Comparison of ENCODE assay signal across 8 cellular contexts in the genomic region with DNA sequence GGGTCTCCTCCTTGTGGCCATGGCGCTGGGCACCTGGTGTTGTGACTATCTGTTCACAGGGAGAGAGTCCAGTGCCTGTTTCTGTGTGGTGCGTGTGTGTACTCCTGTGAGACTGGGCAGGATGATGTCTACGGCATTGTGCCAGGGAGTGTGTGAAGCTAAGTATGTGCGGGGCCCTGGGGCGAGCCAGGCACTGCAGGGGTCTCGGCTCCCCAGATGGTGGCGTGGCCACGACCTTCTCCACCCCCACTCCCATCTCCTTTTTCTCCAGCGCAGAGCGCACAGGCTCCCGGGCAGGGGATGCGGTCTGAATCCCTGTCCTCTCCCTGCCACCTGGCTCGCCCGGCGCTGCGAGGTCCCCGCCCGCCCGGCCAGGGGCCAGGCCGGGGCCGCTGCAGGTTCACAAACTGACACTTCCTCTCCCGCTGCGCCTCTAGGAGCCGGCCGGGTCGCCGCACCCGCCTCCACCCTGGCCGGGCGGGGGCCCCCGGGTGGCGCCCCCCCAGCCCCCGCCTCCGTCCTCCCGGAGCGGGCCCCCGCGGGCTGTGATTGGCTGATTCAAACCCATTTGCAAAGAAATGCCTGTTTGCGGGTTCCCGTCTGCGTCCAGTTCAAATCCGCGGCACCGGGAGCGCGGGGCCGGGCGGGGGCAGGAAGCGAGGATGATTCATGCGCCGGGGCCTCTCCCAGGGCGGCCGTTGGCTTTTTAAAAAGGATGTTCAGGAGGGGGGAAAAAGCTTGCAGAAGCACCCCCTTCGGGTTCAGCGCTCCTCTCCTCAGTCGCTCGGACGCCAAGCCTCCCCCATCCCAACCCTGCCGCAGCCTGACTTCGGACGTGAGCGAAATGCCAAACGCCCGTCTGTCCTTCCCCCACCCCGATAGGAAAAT. TPM values are rescaled to one million over a fixed set of nuclear protein-coding genes. Genes with fewer than 3 reads are reported as not detected.
DNase-seq lines count a peak whose midpoint lies in the region; ATAC-seq, FAIRE-seq and TF ChIP-seq lines count a peak whose summit lies in the region.

No MANE protein-coding gene starts in this region.

- no peak for FAIRE-seq in pancreas (lab: Jason Lieb, UNC)

- intact Hi-C loops in Right ventricle myocardium inferior (cut with DNase I): no loop called here
- intact Hi-C loops in pancreas (cut with DNase I): loop anchor here in 1 of 3 donors (10.0 kb wide), 1 partner anchor 49 kb away; the partner anchor contains the start of gene TRAF1
- intact Hi-C loops in tibial artery (cut with DNase I; ENCODE audit: low total_unique reads): loop anchor here (5.0 kb wide), 1 partner anchor 61 kb away; no protein-coding TSS in a partner anchor

- DNase-seq in GM03348 (ENCODE audit: low spot score) (peak; percentile 93), HAP-1 (ENCODE audit: low spot score in 2 of 2) (peak; percentile 72 to 91), MG63 (peak; percentile 96), SK-N-MC (ENCODE audit: low read depth, low spot score) (no peak), Right ventricle myocardium inferior (ENCODE audit: missing footprints) (peak; percentile 93), pancreas (peak; percentile 46 to 84 (median 70)), tibial artery (peak; percentile 87 to 95)
- peak; percentile 85 to 94 for DNase-seq in activated naive CD4-positive, alpha-beta T cell treated with anti-CD3 and anti-CD28 coated beads, Interleukin-2, amount 50 U/mL, for 72 hours (ENCODE audit: low spot score in 2 of 2)

- H3K4me1 ChIP-seq in HAP-1 (peaks cover 30% of the 10 kb centered on the region), pancreas (no peaks in the 10 kb centered on the region), tibial artery (peaks cover 0 to 17% (median 6%) of the 10 kb centered on the region in 4 donors)

- H3K9ac ChIP-seq in SK-N-MC (ENCODE audit: insufficient read length): peak overlapping the region; percentile 85

- in situ Hi-C loops in HAP-1 (cut with MboI; ENCODE audit: low sequenced_read_pairs): no loop called here

- no peaks in the 10 kb centered on the region for H3K9me3 ChIP-seq in HAP-1
- no peaks in the 10 kb centered on the region for H3K9me3 ChIP-seq in MG63
- no peaks in the 10 kb centered on the region for H3K9me3 ChIP-seq in SK-N-MC (ENCODE audit: low read depth, low read length)
- H3K9me3 ChIP-seq in pancreas: no peaks in the 10 kb centered on the region
- H3K9me3 ChIP-seq in tibial artery: no peaks in the 10 kb centered on the region

- H3K9me3 Mint-ChIP-seq in activated naive CD4-positive, alpha-beta T cell treated with anti-CD3 and anti-CD28 coated beads, Interleukin-2, amount 50 U/mL, for 72 hours: peaks cover 0 to 3% of the 10 kb centered on the region in 2 donors

- H3K4me3 ChIP-seq in HAP-1 (peak overlapping the region; percentile 75), MG63 (peak overlapping the region; percentile 74), SK-N-MC (peak overlapping the region; percentile 89), pancreas (peak overlapping the region; percentile 39 to 69 (median 48)), tibial artery (peak overlapping the region; percentile 64 to 90)

- WGBS in pancreas, 2 donors: 1 to 2% methylated on average over 60 to 65 of the region's 65 CpGs

- H3K27me3 ChIP-seq in HAP-1 (ENCODE audit: low read depth): no peaks in the 10 kb centered on the region
- H3K27me3 ChIP-seq in MG63: no peaks in the 10 kb centered on the region
- no peaks in the 10 kb centered on the region for H3K27me3 ChIP-seq in pancreas
- no peaks in the 10 kb centered on the region for H3K27me3 ChIP-seq in tibial artery

- H3K36me3 Mint-ChIP-seq in activated naive CD4-positive, alpha-beta T cell treated with anti-CD3 and anti-CD28 coated beads, Interleukin-2, amount 50 U/mL, for 72 hours: peaks cover 57 to 69% of the 10 kb centered on the region in 2 donors

- TF ChIP-seq CTCF in pancreas (IDR thresholded peaks at IDR 0.05) (no peak), tibial artery (IDR thresholded peaks at IDR 0.05) (no peak)

- ATAC-seq in activated naive CD4-positive, alpha-beta T cell treated with anti-CD3 and anti-CD28 coated beads, Interleukin-2, amount 50 U/mL, for 72 hours: peak; percentile 69
- ATAC-seq in Right ventricle myocardium inferior (peak; percentile 82), pancreas (peak; percentile 76 to 83 (median 81))

- H3K36me3 ChIP-seq in HAP-1 (replicated peaks) (peaks cover 29% of the 10 kb centered on the region), MG63 (peaks cover 39% of the 10 kb centered on the region), SK-N-MC (ENCODE audit: insufficient read depth, low read length) (peaks cover 9% of the 10 kb centered on the region; the same call in 1 of the 2 replicates), pancreas (no peaks in the 10 kb centered on the region), tibial artery (peaks cover 7 to 28% (median 18%) of the 10 kb centered on the region in 3 donors)

- H3K27ac Mint-ChIP-seq in activated naive CD4-positive, alpha-beta T cell treated with anti-CD3 and anti-CD28 coated beads, Interleukin-2, amount 50 U/mL, for 72 hours: peak overlapping the region; percentile 91 to 94

- H3K27ac ChIP-seq in SK-N-MC: peak overlapping the region; percentile 44
- peak overlapping the region; percentile 31 to 75 (median 62) for H3K27ac ChIP-seq in pancreas
- H3K27ac ChIP-seq in tibial artery: peak overlapping the region; percentile 93 to 99

RNA-seq across cellular contexts. Expression of gene PHF19, which starts 0.8 kb away (rescaled TPM):
- total RNA-seq in MG63 (2014; rRNA removed; shearing (Covaris generic); ENCODE audit: low replicate concordance): 51.5 and 76.6 TPM in 2 replicates
- total RNA-seq in activated naive CD4-positive, alpha-beta T cell treated with anti-CD3 and anti-CD28 coated beads, Interleukin-2, amount 50 U/mL, for 72 hours: 100 to 1,000 TPM; 305 to 312 TPM
- total RNA-seq in Right ventricle myocardium inferior (13.2 TPM), pancreas (1 to 10 TPM; 2.2 to 7.4 (median 4.0) TPM)
- 1 to 10 TPM; 4.3 to 5.9 TPM for polyA plus RNA-seq in pancreas

RNA-seq across cellular contexts. Expression of gene PSMD5, which starts 33.5 kb away (rescaled TPM):
- 20.4 and 29.1 TPM in 2 replicates for total RNA-seq in MG63 (2014; rRNA removed; shearing (Covaris generic); ENCODE audit: low replicate concordance)
- 10 to 100 TPM; 74.9 to 75.2 TPM for total RNA-seq in activated naive CD4-positive, alpha-beta T cell treated with anti-CD3 and anti-CD28 coated beads, Interleukin-2, amount 50 U/mL, for 72 hours
- total RNA-seq in Right ventricle myocardium inferior (15.3 TPM), pancreas (10 to 100 TPM; 18.3 to 33.0 (median 23.6) TPM)
- 10 to 100 TPM in 1 of 2 donors, 1 to 10 TPM in 1; 5.8 to 12.2 TPM for polyA plus RNA-seq in pancreas

RNA-seq across cellular contexts. Expression of gene TRAF1, which starts 50.4 kb away (rescaled TPM):
- total RNA-seq in MG63 (2014; rRNA removed; shearing (Covaris generic); ENCODE audit: low replicate concordance): 0.67 and 0.79 TPM in 2 replicates
- 100 to 1,000 TPM in 1 of 2 donors, 10 to 100 TPM in 1; 99.5 to 100 TPM for total RNA-seq in activated naive CD4-positive, alpha-beta T cell treated with anti-CD3 and anti-CD28 coated beads, Interleukin-2, amount 50 U/mL, for 72 hours
- 2.1 TPM for total RNA-seq in Right ventricle myocardium inferior
- 1 to 10 TPM; 1.3 to 8.1 (median 1.7) TPM for total RNA-seq in pancreas
- polyA plus RNA-seq in pancreas: 1 to 10 TPM; 5.2 to 6.2 TPM

Comparison
In these comparisons a context has a peak if more than half of its experiments do, and no peak if none do; other contexts are left out.
1. H3K27ac ChIP-seq: peak in every context shown above with its lines; median percentile 96 in tibial artery; 62 in pancreas; 44 in SK-N-MC.
2. RNA of gene TRAF1, which starts 50.4 kb away (total RNA-seq): 99.5 to 100 TPM in activated naive CD4-positive, alpha-beta T cell treated with anti-CD3 and anti-CD28 coated beads, Interleukin-2, amount 50 U/mL, for 72 hours; 2.1 TPM in Right ventricle myocardium inferior (single experiment), 1.3 to 8.1 TPM in pancreas and 0.67 to 0.79 TPM in MG63; every median in the first group is over 10 times any median in the second.
3. Peak in every context shown above with its lines, with median percentiles within 50 percentile points of each other: H3K4me3 ChIP-seq and ATAC-seq.